ENCODE assay signal across 9 cellular contexts in the genomic region with DNA sequence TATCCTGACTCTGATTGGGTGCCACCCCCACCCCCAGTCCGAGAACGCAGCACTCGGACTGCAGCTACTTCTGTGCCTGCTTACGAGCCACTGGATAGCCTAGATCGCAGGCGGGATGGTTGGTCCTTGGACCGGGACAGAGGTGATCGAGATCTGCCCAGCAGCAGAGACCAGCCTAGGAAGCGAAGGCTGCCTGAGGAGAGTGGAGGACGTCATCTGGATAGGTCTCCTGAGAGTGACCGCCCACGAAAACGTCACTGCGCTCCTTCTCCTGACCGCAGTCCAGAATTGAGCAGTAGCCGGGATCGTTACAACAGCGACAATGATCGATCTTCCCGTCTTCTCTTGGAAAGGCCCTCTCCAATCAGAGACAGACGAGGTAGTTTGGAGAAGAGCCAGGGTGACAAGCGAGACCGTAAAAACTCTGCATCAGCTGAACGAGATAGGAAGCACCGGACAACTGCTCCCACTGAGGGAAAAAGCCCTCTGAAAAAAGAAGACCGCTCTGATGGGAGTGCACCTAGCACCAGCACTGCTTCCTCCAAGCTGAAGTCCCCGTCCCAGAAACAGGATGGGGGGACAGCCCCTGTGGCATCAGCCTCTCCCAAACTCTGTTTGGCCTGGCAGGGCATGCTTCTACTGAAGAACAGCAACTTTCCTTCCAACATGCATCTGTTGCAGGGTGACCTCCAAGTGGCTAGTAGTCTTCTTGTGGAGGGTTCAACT. TPM values are rescaled to one million over a fixed set of nuclear protein-coding genes. Genes with fewer than 3 reads are reported as not detected.
DNase-seq lines count a peak whose midpoint lies in the region; ATAC-seq and TF ChIP-seq lines count a peak whose summit lies in the region.
"Had no signal": no experiment of that assay in that cellular context is flagged by ENCODE, and none has a peak within 500 bp of the region (broad histone marks: within the 10 kb centered on the region; RNA-seq: fewer than 3 reads in every experiment).

No MANE protein-coding gene starts in this region.

- TF ChIP-seq CTCF in AG10803 (conservative IDR thresholded peaks at IDR 0.05; ENCODE audit: low read length): no peak
- no peak for TF ChIP-seq CTCF in mucosa of descending colon (IDR thresholded peaks at IDR 0.05)

- H3K4me3 ChIP-seq in AG10803 (ENCODE audit: low read length) (peak overlapping the region; percentile 38), GM23248 (peak overlapping the region; percentile 85), iPS-18a (ENCODE audit: low read length) (peak overlapping the region; percentile 71), mucosa of descending colon (no peak overlapping the region)

- H3K79me2 ChIP-seq in GM23248 (ENCODE audit: insufficient read depth): peaks cover 69% of the 10 kb centered on the region

- peak overlapping the region; percentile 51; the same call in 1 of the 2 replicates for H3K9ac ChIP-seq in GM23248
- no peak overlapping the region for H3K9ac ChIP-seq in iPS-18a (ENCODE audit: low read length)

- intact Hi-C loops in mucosa of descending colon (cut with DNase I, micrococcal nuclease): no loop called here

- H3K27ac ChIP-seq in GM23248 (no peak overlapping the region), iPS-18a (ENCODE audit: low read length) (no peak overlapping the region)

- in situ Hi-C loops in GM23248 (cut with MboI): no loop called here

- peaks cover 11% of the 10 kb centered on the region; the same call in 1 of the 2 replicates for H4K20me1 ChIP-seq in GM23248 (ENCODE audit: insufficient read depth)

- peak overlapping the region; percentile 87 for H3K4me2 ChIP-seq in GM23248 (ENCODE audit: unreplicated experiment)

- peaks cover 15% of the 10 kb centered on the region; the same call in 1 of the 2 replicates for H3F3A ChIP-seq in GM23248 (ENCODE audit: insufficient read depth)

- ATAC-seq in HG02588 (IDR thresholded peaks at IDR 0.05; ENCODE audit: unreplicated experiment) (no peak), GM21717 (IDR thresholded peaks at IDR 0.05; ENCODE audit: unreplicated experiment) (no peak), mucosa of descending colon (no peak)

- no peaks in the 10 kb centered on the region for H3K9me2 ChIP-seq in GM23248 (ENCODE audit: insufficient read depth)

- no peak overlapping the region for H2AFZ ChIP-seq in GM23248

- WGBS in GM23248 (ENCODE audit: low coverage in 1 of 2, low lambda C conversion rate in 2 of 2, missing lambda C conversion rate in 2 of 2), 2 experiments: 67 to 71% methylated on average over 27 of the region's 27 CpGs

- DNase-seq in AG10803 (ENCODE audit: low read depth): no peak
- DNase-seq in GM23248: no peak
- peak; percentile 31 for DNase-seq in T1000 (lab: John Stamatoyannopoulos, UW)
- DNase-seq in mucosa of descending colon: no peak
- DNase-seq in stimulated activated CD4-positive, alpha-beta T cell treated with anti-CD3 and anti-CD28 coated beads, Interleukin-4, amount 100 ng/mL, for 4 hours: no peak
- DNase-seq: NCI-H187 treated with DMSO at 0.1 percent for 48 hours had no signal

- H3K4me1 ChIP-seq in GM23248 (ENCODE audit: insufficient read depth) (peaks cover 64% of the 10 kb centered on the region), iPS-18a (ENCODE audit: control insufficient read depth, low read depth, low read length) (peaks cover 43% of the 10 kb centered on the region), mucosa of descending colon (ENCODE audit: low read depth) (peaks cover 35% of the 10 kb centered on the region)

- H3K27me3 ChIP-seq in GM23248 (replicated peaks; ENCODE audit: insufficient read depth) (no peaks in the 10 kb centered on the region), iPS-18a (ENCODE audit: control insufficient read depth, insufficient read depth, low read length) (no peaks in the 10 kb centered on the region)

- H3K9me3 ChIP-seq in GM23248 (ENCODE audit: low read depth) (no peaks in the 10 kb centered on the region), iPS-18a (ENCODE audit: control insufficient read depth, low read depth, low read length) (no peaks in the 10 kb centered on the region), mucosa of descending colon (no peaks in the 10 kb centered on the region)

- H3K36me3 ChIP-seq in GM23248 (ENCODE audit: low read depth) (peaks cover 32% of the 10 kb centered on the region; the same call in 1 of the 2 replicates), iPS-18a (ENCODE audit: control insufficient read depth, low read depth, low read length) (peaks cover 51% of the 10 kb centered on the region), mucosa of descending colon (ENCODE audit: low read depth) (peaks cover 7% of the 10 kb centered on the region)

RNA-seq across cellular contexts. Expression of gene RBM15, which starts 2.1 kb away (rescaled TPM):
- 18.7 and 22.5 TPM in 2 replicates for total RNA-seq in GM23248 (2014; rRNA removed; shearing (Covaris generic))
- 6.4 and 6.6 TPM in 2 replicates for polyA plus RNA-seq in GM23248 (2016; fragmentation: Nextera tagmentation; extraction: Ambion mirVana)
- total RNA-seq in mucosa of descending colon: 10 to 100 TPM; 24.1 to 29.0 (median 26.7) TPM

RNA-seq across cellular contexts. Expression of gene SLC16A4, which starts 49.5 kb away (rescaled TPM):
- total RNA-seq in GM23248 (2014; rRNA removed; shearing (Covaris generic)): 28.1 and 34.3 TPM in 2 replicates
- polyA plus RNA-seq in GM23248 (2016; fragmentation: Nextera tagmentation; extraction: Ambion mirVana): 15.6 and 15.9 TPM in 2 replicates
- 1 to 10 TPM in 2 of 3 donors, under 1 TPM in 1; 0.67 to 4.4 (median 1.8) TPM for total RNA-seq in mucosa of descending colon
